ENCODE assay signal across 11 cellular contexts in genomic region chr18:63147010-63147409, GRCh38.
"Had no signal": no experiment of that assay in that cellular context is flagged by ENCODE, and none has a peak within 500 bp of the region (broad histone marks: within the 10 kb centered on the region; RNA-seq: fewer than 3 reads in every experiment).

No MANE protein-coding gene starts in this region.

- H3K79me2 ChIP-seq: hepatocyte had no signal

- H3K36me3 ChIP-seq: ascending aorta, thyroid gland, vagina had no signal

- H3K27me3 ChIP-seq: ascending aorta, dorsolateral prefrontal cortex, hepatocyte, thyroid gland, vagina had no signal

- H3K9me3 ChIP-seq: ascending aorta, thyroid gland, vagina had no signal

- H2AFZ ChIP-seq: hepatocyte had no signal

- H3K4me3 ChIP-seq: dorsolateral prefrontal cortex, hepatocyte, thyroid gland had no signal

- H3K27ac ChIP-seq: dorsolateral prefrontal cortex, hepatocyte had no signal

- DNase-seq: activated CD4-positive, alpha-beta T cell treated with anti-CD3 and anti-CD28 coated beads for 48 hours; activated effector memory CD4-positive, alpha-beta T cell treated with anti-CD3 and anti-CD28 coated beads, Interleukin-2, amount 50 U/mL, for 16 hours; activated naive CD8-positive, alpha-beta T cell treated with anti-CD3 and anti-CD28 coated beads, Interleukin-2, amount 10 ng/mL, durations not matched to agents 7 days and 5 days; dorsolateral prefrontal cortex; kidney glomerular epithelial cell; stimulated activated CD4-positive, alpha-beta T cell treated with anti-CD3 and anti-CD28 coated beads, Interleukin-2, amount 100 ng/mL, for 48 hours; stimulated activated CD8-positive, alpha-beta memory T cell treated with anti-CD3 and anti-CD28 coated beads, Interleukin-4, amount 100 ng/mL, for 48 hours; thyroid gland had no signal

- H3K4me2 ChIP-seq: hepatocyte had no signal
